ENCODE assay signal across 20 cellular contexts in genomic region chr7:106155027-106155426, GRCh38.
"Had no signal": no experiment of that assay in that cellular context is flagged by ENCODE, and none has a peak within 500 bp of the region (broad histone marks: within the 10 kb centered on the region; RNA-seq: fewer than 3 reads in every experiment).

No MANE protein-coding gene starts in this region.

- ATAC-seq: activated CD8-positive, alpha-beta T cell treated with anti-CD3 and anti-CD28 coated beads for 36 hours; activated naive CD4-positive, alpha-beta T cell treated with anti-CD3 and anti-CD28 coated beads, Interleukin-2, amount 50 U/mL, for 72 hours; left lobe of liver; lower lobe of right lung; right lobe of liver; stimulated activated effector memory CD8-positive, alpha-beta T cell treated with anti-CD3 and anti-CD28 coated beads, Interleukin-12 subunit alpha, Interleukin-12 subunit beta, amount 100 ng/mL, for 72 hours had no signal

- H3K36me3 Mint-ChIP-seq: activated naive CD4-positive, alpha-beta T cell treated with anti-CD3 and anti-CD28 coated beads, Interleukin-2, amount 50 U/mL, for 72 hours; brain; naive B cell; stimulated activated effector memory CD8-positive, alpha-beta T cell treated with anti-CD3 and anti-CD28 coated beads, Interleukin-12 subunit alpha, Interleukin-12 subunit beta, amount 100 ng/mL, for 72 hours had no signal

- H3K27ac Mint-ChIP-seq: activated CD8-positive, alpha-beta T cell treated with anti-CD3 and anti-CD28 coated beads for 36 hours; activated naive CD4-positive, alpha-beta T cell treated with anti-CD3 and anti-CD28 coated beads, Interleukin-2, amount 50 U/mL, for 72 hours; stimulated activated effector memory CD8-positive, alpha-beta T cell treated with anti-CD3 and anti-CD28 coated beads, Interleukin-12 subunit alpha, Interleukin-12 subunit beta, amount 100 ng/mL, for 72 hours had no signal

- H3K27me3 ChIP-seq: right lobe of liver, stomach, suprapubic skin, tibial nerve had no signal

- H3K36me3 ChIP-seq: lower lobe of right lung, right lobe of liver, stomach, suprapubic skin, tibial nerve had no signal

- H3K4me3 ChIP-seq: lower lobe of right lung, right lobe of liver, skin epidermis, stomach, suprapubic skin, tibial nerve had no signal

- H3K27ac ChIP-seq: lower lobe of right lung, right lobe of liver, skin epidermis, stomach, suprapubic skin, tibial nerve had no signal

- H3K4me1 Mint-ChIP-seq: stimulated activated effector memory CD8-positive, alpha-beta T cell treated with anti-CD3 and anti-CD28 coated beads, Interleukin-12 subunit alpha, Interleukin-12 subunit beta, amount 100 ng/mL, for 72 hours had no signal

- H3K4me1 ChIP-seq: lower lobe of right lung, right lobe of liver had no signal

- H3K9me3 ChIP-seq: lower lobe of right lung, right lobe of liver, stomach, suprapubic skin had no signal

- H3K9me3 Mint-ChIP-seq: activated CD8-positive, alpha-beta T cell treated with anti-CD3 and anti-CD28 coated beads for 36 hours; activated naive CD4-positive, alpha-beta T cell treated with anti-CD3 and anti-CD28 coated beads, Interleukin-2, amount 50 U/mL, for 72 hours; naive B cell; stimulated activated effector memory CD8-positive, alpha-beta T cell treated with anti-CD3 and anti-CD28 coated beads, Interleukin-12 subunit alpha, Interleukin-12 subunit beta, amount 100 ng/mL, for 72 hours had no signal

- H3K4me3 Mint-ChIP-seq: activated CD8-positive, alpha-beta T cell treated with anti-CD3 and anti-CD28 coated beads for 36 hours; brain; neural crest cell; stimulated activated effector memory CD8-positive, alpha-beta T cell treated with anti-CD3 and anti-CD28 coated beads, Interleukin-12 subunit alpha, Interleukin-12 subunit beta, amount 100 ng/mL, for 72 hours had no signal

- DNase-seq: activated CD4-positive, alpha-beta T cell treated with anti-CD3 and anti-CD28 coated beads for 48 hours; activated CD8-positive, alpha-beta T cell treated with anti-CD3 and anti-CD28 coated beads for 36 hours; aorta; effector CD4-positive, alpha-beta T cell; erythroblast; foreskin fibroblast; lower lobe of right lung; naive B cell; occipital lobe; right lobe of liver; stimulated activated CD4-positive, alpha-beta T cell treated with anti-CD3 and anti-CD28 coated beads, Interleukin-2, amount 100 ng/mL, for 24 hours; stomach had no signal
